In the genomic region with DNA sequence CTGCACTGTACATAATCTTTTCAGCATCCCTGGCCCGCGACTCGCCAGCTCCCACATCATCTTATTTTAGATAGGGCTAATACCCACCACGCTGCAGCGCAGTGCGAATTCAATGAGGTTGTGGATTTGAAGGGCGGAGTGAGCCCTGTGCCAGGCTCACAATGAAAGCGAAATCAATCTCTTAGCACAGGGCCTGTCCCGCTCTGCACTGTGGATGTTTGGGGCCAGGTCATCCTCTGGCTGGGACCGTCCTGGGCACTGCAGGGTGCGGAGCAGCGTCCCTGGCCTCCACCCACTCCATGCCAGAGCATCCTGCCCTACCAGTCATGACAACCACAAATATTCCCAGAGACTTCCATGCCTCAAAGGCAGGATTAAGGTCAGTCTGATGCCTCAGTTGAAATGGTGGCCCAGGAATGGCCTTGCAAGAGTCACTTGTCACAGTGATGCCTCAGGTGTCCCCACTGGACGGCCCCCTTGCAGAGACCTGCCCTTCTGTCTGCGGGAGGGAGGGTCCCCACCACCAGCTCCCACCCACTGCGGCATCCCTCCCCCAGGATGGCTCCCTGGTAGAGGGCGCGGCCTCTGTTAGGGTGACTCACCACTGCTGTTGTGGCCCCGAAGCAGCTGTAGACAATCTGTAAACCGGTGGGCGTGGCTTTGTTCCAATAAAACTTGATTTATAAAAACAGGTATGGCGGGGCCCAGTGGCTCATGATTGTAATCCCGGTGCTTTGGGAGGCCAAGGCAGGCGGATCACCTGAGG, we compare ENCODE assay signal across 8 cellular contexts. TPM values are rescaled to one million over a fixed set of nuclear protein-coding genes. Genes with fewer than 3 reads are reported as not detected.
DNase-seq lines count a peak whose midpoint lies in the region; ATAC-seq and TF ChIP-seq lines count a peak whose summit lies in the region.

No MANE protein-coding gene starts in this region.

- peak overlapping the region; percentile 83 for H4K8ac ChIP-seq in mesenchymal stem cell (ENCODE audit: low read length)

- H3K18ac ChIP-seq in mesenchymal stem cell (ENCODE audit: low read depth in 1 of 2, low read length in 2 of 2) = peak overlapping the region; percentile 84

- H3K4me3 ChIP-seq in GM23338 (no peak overlapping the region), astrocyte of the cerebellum (ENCODE audit: low read depth, low read length) (peak overlapping the region; percentile 21), mesenchymal stem cell (ENCODE audit: insufficient read depth in 1 of 2, low read depth in 1 of 2, low read length in 2 of 2) (peak overlapping the region in 1 of 2 experiments; percentile 2)

- WGBS in mesenchymal stem cell = 48% methylated on average over 23 of the region's 23 CpGs

- peak overlapping the region; percentile 60 for H3K9ac ChIP-seq in mesenchymal stem cell (ENCODE audit: low read length)

- peak overlapping the region; percentile 2 for H2AK5ac ChIP-seq in mesenchymal stem cell (ENCODE audit: low read length, severe bottlenecking)

- H2BK5ac ChIP-seq in mesenchymal stem cell (ENCODE audit: low read depth, low read length, poor library complexity, severe bottlenecking) = peak overlapping the region; percentile 60

- H3K4me1 ChIP-seq in GM23338 (ENCODE audit: insufficient read depth) (peaks cover 14% of the 10 kb centered on the region), mesenchymal stem cell (ENCODE audit: control insufficient read depth, insufficient read depth, low read depth, low read length) (peaks cover 37% of the 10 kb centered on the region)

- H3K27me3 ChIP-seq in GM23338 (ENCODE audit: insufficient read depth) = no peaks in the 10 kb centered on the region
- H3K27me3 ChIP-seq in mesenchymal stem cell (ENCODE audit: control insufficient read depth in 1 of 2, insufficient read depth in 1 of 2, low read length in 2 of 2) = no peaks in the 10 kb centered on the region

- H3F3A ChIP-seq in GM23338 (replicated peaks; ENCODE audit: low read depth) = peaks cover 15% of the 10 kb centered on the region

- peak overlapping the region in 1 of 2 experiments; percentile 8 for H3K14ac ChIP-seq in mesenchymal stem cell (ENCODE audit: low read length in 2 of 2)

- in situ Hi-C loops in astrocyte of the cerebellum (cut with HindIII; ENCODE audit: low sequenced_read_pairs) = no loop called here

- H3K4me2 ChIP-seq in GM23338 (no peak overlapping the region), mesenchymal stem cell (ENCODE audit: low read length, poor library complexity, severe bottlenecking) (peak overlapping the region; percentile 30)

- peak overlapping the region; percentile 84 to 95 for H2BK12ac ChIP-seq in mesenchymal stem cell (ENCODE audit: low read length in 2 of 2)

- no peak overlapping the region for H3K27ac ChIP-seq in GM23338 (ENCODE audit: low read depth)
- peak overlapping the region; percentile 76 for H3K27ac ChIP-seq in mesenchymal stem cell (ENCODE audit: low read length, poor library complexity, severe bottlenecking)

- no peak overlapping the region for H2BK120ac ChIP-seq in mesenchymal stem cell (ENCODE audit: low read depth, low read length)

- H2AFZ ChIP-seq in GM23338 (no peak overlapping the region), mesenchymal stem cell (ENCODE audit: low read depth, low read length) (peak overlapping the region; percentile 43)

- peaks cover 58% of the 10 kb centered on the region for H3K36me3 Mint-ChIP-seq in GM23338 (ENCODE audit: low read depth)
- H3K36me3 Mint-ChIP-seq in T-helper 2 cell treated with Interferon-gamma antibody and Interleukin-4, amounts not matched to agents 5 μg/mL and 100 μg/mL, for 36 hours (ENCODE audit: low read depth) = peaks cover 56% of the 10 kb centered on the region

- peaks cover 73% of the 10 kb centered on the region for H3K79me2 ChIP-seq in GM23338 (replicated peaks; ENCODE audit: insufficient read depth)

- no peaks in the 10 kb centered on the region for H3K9me3 ChIP-seq in mesenchymal stem cell (ENCODE audit: control insufficient read depth, low read length)

- peak overlapping the region; percentile 36; the same call in 1 of the 2 replicates for H3K27ac Mint-ChIP-seq in GM23338
- H3K27ac Mint-ChIP-seq in T-helper 2 cell treated with Interferon-gamma antibody and Interleukin-4, amounts not matched to agents 5 μg/mL and 100 μg/mL, for 36 hours = peak overlapping the region; percentile 95

- H3K4me3 Mint-ChIP-seq in GM23338 = no peak overlapping the region
- H3K4me3 Mint-ChIP-seq in T-helper 2 cell treated with Interferon-gamma antibody and Interleukin-4, amounts not matched to agents 5 μg/mL and 100 μg/mL, for 36 hours = peak overlapping the region; percentile 93

- H3K36me3 ChIP-seq in GM23338 (ENCODE audit: insufficient read depth) (0 out of 2 replicates have a peak, but pooled peaks cover 6% of the 10 kb centered on the region), mesenchymal stem cell (ENCODE audit: control insufficient read depth in 1 of 2, insufficient read depth in 2 of 2, low read depth in 1 of 2, low read length in 2 of 2) (peaks cover 0 to 10% of the 10 kb centered on the region in 2 experiments)

- H3K9me2 ChIP-seq in GM23338 (ENCODE audit: insufficient read depth) = no peaks in the 10 kb centered on the region

- no peak overlapping the region for H3K23ac ChIP-seq in mesenchymal stem cell (ENCODE audit: low read length in 2 of 2)

- DNase-seq in GM23338 (ENCODE audit: low spot score) (no peak), astrocyte of the cerebellum (ENCODE audit: low read depth) (no peak), mesenchymal stem cell (peak; percentile 82), SHP77 (lab: John Stamatoyannopoulos, UW) (no peak), cortex of kidney (lab: John Stamatoyannopoulos, UW) (no peak), pons (ENCODE audit: low spot score) (no peak)
- peak; percentile 73 for DNase-seq in T-helper 2 cell treated with Interferon-gamma antibody and Interleukin-4, amounts not matched to agents 5 μg/mL and 100 μg/mL, for 36 hours (ENCODE audit: low spot score)
- peak; percentile 74 for DNase-seq in stimulated activated naive CD4-positive, alpha-beta T cell treated with Interleukin-2 at 50 U/mL for 16 hours (lab: John Stamatoyannopoulos, UW)

- TF ChIP-seq CTCF in GM23338 (conservative IDR thresholded peaks at IDR 0.05; ENCODE audit: low read depth in 2 of 2) = no peak
- TF ChIP-seq CTCF in astrocyte of the cerebellum (IDR thresholded peaks at IDR 0.05; ENCODE audit: low read depth, low read length, missing control alignments) = no peak

- peak overlapping the region; percentile 81 for H4K91ac ChIP-seq in mesenchymal stem cell (ENCODE audit: low read length)

- H3K9me3 Mint-ChIP-seq in GM23338 = no peaks in the 10 kb centered on the region
- H3K9me3 Mint-ChIP-seq in T-helper 2 cell treated with Interferon-gamma antibody and Interleukin-4, amounts not matched to agents 5 μg/mL and 100 μg/mL, for 36 hours = no peaks in the 10 kb centered on the region

- ATAC-seq in GM23338 = 0 out of 3 replicates have a peak, but pooled peaks have one; percentile 8

- peaks cover 13% of the 10 kb centered on the region for H3K27me3 Mint-ChIP-seq in GM23338 (ENCODE audit: insufficient read depth, low read depth, poor library complexity)
- H3K27me3 Mint-ChIP-seq in T-helper 2 cell treated with Interferon-gamma antibody and Interleukin-4, amounts not matched to agents 5 μg/mL and 100 μg/mL, for 36 hours (ENCODE audit: low read depth) = no peaks in the 10 kb centered on the region

- peaks cover 35% of the 10 kb centered on the region for H4K20me1 ChIP-seq in GM23338 (replicated peaks; ENCODE audit: insufficient read depth)

- no peaks in the 10 kb centered on the region for H3K79me1 ChIP-seq in mesenchymal stem cell (replicated peaks; ENCODE audit: low read length, poor library complexity, severe bottlenecking)

- peaks cover 21% of the 10 kb centered on the region for H3K4me1 Mint-ChIP-seq in GM23338
- H3K4me1 Mint-ChIP-seq in T-helper 2 cell treated with Interferon-gamma antibody and Interleukin-4, amounts not matched to agents 5 μg/mL and 100 μg/mL, for 36 hours (ENCODE audit: low read depth) = peaks cover 50% of the 10 kb centered on the region

- no peak overlapping the region for H2BK15ac ChIP-seq in mesenchymal stem cell (ENCODE audit: low read depth, poor library complexity, severe bottlenecking)

- peak overlapping the region; percentile 14 to 61 for H3K4ac ChIP-seq in mesenchymal stem cell (ENCODE audit: low read depth in 1 of 2, low read length in 2 of 2)

RNA-seq across cellular contexts. Expression of a gene that starts 5.6 kb away (rescaled TPM):
- total RNA-seq in GM23338 (2014; rRNA removed; shearing (Covaris generic)) = 40.9 and 45.7 TPM in 2 replicates
- polyA plus RNA-seq in GM23338 (2016; fragmentation: Nextera tagmentation; extraction: Ambion mirVana) = 20.3 and 24.5 TPM in 2 replicates
- 11.0 TPM for polyA plus RNA-seq in mesenchymal stem cell (2013, experiment 1 of 2)
- 10.7 TPM for polyA plus RNA-seq in mesenchymal stem cell (2013, experiment 2 of 2)

RNA-seq across cellular contexts. Expression of a gene that starts 12.2 kb away (rescaled TPM):
- total RNA-seq in GM23338 (2014; rRNA removed; shearing (Covaris generic)) = not detected in 2 replicates
- polyA plus RNA-seq in GM23338 (2016; fragmentation: Nextera tagmentation; extraction: Ambion mirVana) = not detected in 2 replicates
- not detected for polyA plus RNA-seq in mesenchymal stem cell (2013, experiment 1 of 2)
- polyA plus RNA-seq in mesenchymal stem cell (2013, experiment 2 of 2) = not detected

RNA-seq across cellular contexts. Expression of a gene that starts 47.5 kb away (rescaled TPM):
- total RNA-seq in GM23338 (2014; rRNA removed; shearing (Covaris generic)) = 45.9 and 59.9 TPM in 2 replicates
- 38.0 and 39.0 TPM in 2 replicates for polyA plus RNA-seq in GM23338 (2016; fragmentation: Nextera tagmentation; extraction: Ambion mirVana)
- 125 TPM for polyA plus RNA-seq in mesenchymal stem cell (2013, experiment 1 of 2)
- 123 TPM for polyA plus RNA-seq in mesenchymal stem cell (2013, experiment 2 of 2)

RNA-seq across cellular contexts. Expression of a gene that starts 54.0 kb away (rescaled TPM):
- 27.6 and 35.7 TPM in 2 replicates for total RNA-seq in GM23338 (2014; rRNA removed; shearing (Covaris generic))
- 8.7 and 9.1 TPM in 2 replicates for polyA plus RNA-seq in GM23338 (2016; fragmentation: Nextera tagmentation; extraction: Ambion mirVana)
- polyA plus RNA-seq in mesenchymal stem cell (2013, experiment 1 of 2) = 13.3 TPM
- polyA plus RNA-seq in mesenchymal stem cell (2013, experiment 2 of 2) = 11.9 TPM

Comparison
In these comparisons a context has a peak if more than half of its experiments do, and no peak if none do; other contexts are left out.
1. DNase-seq: peak in T-helper 2 cell treated with Interferon-gamma antibody and Interleukin-4, amounts not matched to agents 5 μg/mL and 100 μg/mL, for 36 hours (single experiment), mesenchymal stem cell (single experiment) and stimulated activated naive CD4-positive, alpha-beta T cell treated with Interleukin-2 at 50 U/mL for 16 hours (single experiment); none in GM23338 (single experiment), astrocyte of the cerebellum (single experiment), SHP77 (0 of 2), cortex of kidney (single experiment) and pons (single experiment).